8 cellular contexts compared by ENCODE assay signal in genomic region chr12:46369095-46369473, GRCh38. TPM values are rescaled to one million over a fixed set of nuclear protein-coding genes. Genes with fewer than 3 reads are reported as not detected.
A peak's percentile ranks its signal among the peaks of the same experiment; 100 is the strongest.
DNase-seq lines count a peak whose midpoint lies in the region; FAIRE-seq and TF ChIP-seq lines count a peak whose summit lies in the region.
"Had no signal": no experiment of that assay in that cellular context is flagged by ENCODE, and none has a peak within 500 bp of the region (broad histone marks: within the 10 kb centered on the region; RNA-seq: fewer than 3 reads in every experiment).

No MANE protein-coding gene starts in this region.

- 34 to 53% (median 34%) methylated on average over 4 of the region's 4 CpGs for WGBS in stomach, 5 donors

- H3K4me3 ChIP-seq in HUES6 (ENCODE audit: low read depth, low read length), result peak overlapping the region; percentile 81
- H3K4me3 ChIP-seq in keratinocyte (ENCODE audit: control insufficient read depth in 2 of 3, extremely low read depth in 1 of 3, insufficient read depth in 2 of 3, low read depth in 1 of 3, low read length in 3 of 3), result peak overlapping the region; percentile 70 to 100 (median 100)
- peak overlapping the region; percentile 94 to 100 (median 96) for H3K4me3 ChIP-seq in stomach

- dilution Hi-C loops in keratinocyte (cut with MboI; ENCODE audit: extremely low pct_ligation_motif_present, low sequenced_read_pairs), result no loop called here

- H3K4me1 ChIP-seq in HUES6 (ENCODE audit: control insufficient read depth, insufficient read depth, low read length) (peaks cover 23% of the 10 kb centered on the region), keratinocyte (ENCODE audit: control insufficient read depth, extremely low read depth, insufficient read depth, low read length) (peaks cover 56% of the 10 kb centered on the region), stomach (peaks cover 50 to 74% (median 68%) of the 10 kb centered on the region in 4 donors)

- no peak for FAIRE-seq in keratinocyte (lab: Jason Lieb, UNC)

- peak overlapping the region; percentile 30 for H3K9ac ChIP-seq in HUES6 (ENCODE audit: low read length)
- H3K9ac ChIP-seq in keratinocyte (ENCODE audit: control insufficient read depth, extremely low read depth, insufficient read depth, low read length), result peak overlapping the region; percentile 93

- H3K4me3 Mint-ChIP-seq in activated naive CD8-positive, alpha-beta T cell treated with anti-CD3 and anti-CD28 coated beads for 36 hours, result peak overlapping the region; percentile 95

- H3K79me2 ChIP-seq in keratinocyte (ENCODE audit: control insufficient read depth, insufficient read depth, low read length), result peaks cover 60% of the 10 kb centered on the region

- H3K27me3 ChIP-seq in HUES6 (ENCODE audit: control insufficient read depth, insufficient read depth, low read length), result peaks cover 2% of the 10 kb centered on the region; the same call in 1 of the 2 replicates
- no peaks in the 10 kb centered on the region for H3K27me3 ChIP-seq in keratinocyte (ENCODE audit: control insufficient read depth, extremely low read depth, insufficient read depth, low read length)
- H3K27me3 ChIP-seq in stomach, result no peaks in the 10 kb centered on the region

- peaks cover 43% of the 10 kb centered on the region for H4K20me1 ChIP-seq in keratinocyte (ENCODE audit: control insufficient read depth, extremely low read depth, insufficient read depth, low read length)

- H3K9me3 Mint-ChIP-seq in activated naive CD8-positive, alpha-beta T cell treated with anti-CD3 and anti-CD28 coated beads for 36 hours, result peaks cover 3% of the 10 kb centered on the region

- intact Hi-C loops in stomach (cut with DNase I; ENCODE audit: low total_unique reads), result no loop called here

- H3K4me1 Mint-ChIP-seq in activated naive CD8-positive, alpha-beta T cell treated with anti-CD3 and anti-CD28 coated beads for 36 hours, result peaks cover 62% of the 10 kb centered on the region

- peak overlapping the region; percentile 90 for H3K4me2 ChIP-seq in keratinocyte (ENCODE audit: control insufficient read depth, extremely low read depth, insufficient read depth, low read depth, low read length)

- H3K9me1 ChIP-seq in keratinocyte (ENCODE audit: control insufficient read depth, extremely low read depth, insufficient read depth, low read length), result no peaks in the 10 kb centered on the region

- H3K36me3 ChIP-seq in HUES6 (ENCODE audit: control insufficient read depth, insufficient read depth, low read length), result peaks cover 77% of the 10 kb centered on the region
- peaks cover 29 to 64% of the 10 kb centered on the region in 2 experiments for H3K36me3 ChIP-seq in keratinocyte (ENCODE audit: control insufficient read depth in 2 of 2, extremely low read depth in 1 of 2, insufficient read depth in 2 of 2, low read length in 2 of 2)
- H3K36me3 ChIP-seq in stomach, result peaks cover 62 to 71% (median 71%) of the 10 kb centered on the region in 4 donors

- DNase-seq in activated naive CD8-positive, alpha-beta T cell treated with anti-CD3 and anti-CD28 coated beads for 36 hours, result no peak
- DNase-seq in keratinocyte (ENCODE audit: low read depth, low spot score) (peak; percentile 13), stomach (no peak), NCI-H1436 treated with DMSO at 0.1 percent for 48 hours (lab: John Stamatoyannopoulos, UW) (no peak), erythroblast (lab: John Stamatoyannopoulos, UW) (no peak)
- DNase-seq in stimulated activated CD4-positive, alpha-beta T cell treated with anti-CD3 and anti-CD28 coated beads, Interleukin-4, amount 100 ng/mL, for 4 hours, result no peak
- DNase-seq: NCI-H1694 had no signal

- H3K36me3 Mint-ChIP-seq in activated naive CD8-positive, alpha-beta T cell treated with anti-CD3 and anti-CD28 coated beads for 36 hours, result peaks cover 73% of the 10 kb centered on the region

- TF ChIP-seq CTCF in keratinocyte (optimal IDR thresholded peaks at IDR 0.05 in 1 of 3, IDR thresholded peaks at IDR 0.05 in 1 of 3, conservative IDR thresholded peaks at IDR 0.05 in 1 of 3; ENCODE audit: extremely low read depth in 1 of 3, insufficient read depth in 2 of 3, low read length in 3 of 3) (no peak), stomach (IDR thresholded peaks at IDR 0.05) (no peak)

- H2AFZ ChIP-seq in keratinocyte (ENCODE audit: control insufficient read depth, low read length), result no peak overlapping the region

- H3K27me3 Mint-ChIP-seq in activated naive CD8-positive, alpha-beta T cell treated with anti-CD3 and anti-CD28 coated beads for 36 hours, result peaks cover 11% of the 10 kb centered on the region

- no peak for TF ChIP-seq EP300 in stomach (IDR thresholded peaks at IDR 0.05)

- no peaks in the 10 kb centered on the region for H3K9me3 ChIP-seq in HUES6 (ENCODE audit: control insufficient read depth, insufficient read depth, low read depth, low read length)
- no peaks in the 10 kb centered on the region for H3K9me3 ChIP-seq in keratinocyte (ENCODE audit: control insufficient read depth, low read depth, low read length)
- H3K9me3 ChIP-seq in stomach, result no peaks in the 10 kb centered on the region

- TF ChIP-seq POLR2A in stomach (IDR thresholded peaks at IDR 0.05), result no peak
- TF ChIP-seq POLR2A in erythroblast (IDR thresholded peaks at IDR 0.05; ENCODE audit: low read length), result no peak

- H3K27ac Mint-ChIP-seq in activated naive CD8-positive, alpha-beta T cell treated with anti-CD3 and anti-CD28 coated beads for 36 hours, result peak overlapping the region; percentile 82

- H3K27ac ChIP-seq in HUES6 (ENCODE audit: low read depth, low read length) (no peak overlapping the region), keratinocyte (ENCODE audit: control insufficient read depth, insufficient read depth, low read length) (peak overlapping the region; percentile 95), stomach (peak overlapping the region; percentile 40 to 100 (median 99))

RNA-seq across cellular contexts. Expression of gene SLC38A2, which starts 3.5 kb away (rescaled TPM):
- total RNA-seq in activated naive CD8-positive, alpha-beta T cell treated with anti-CD3 and anti-CD28 coated beads for 36 hours, result 100 to 1,000 TPM; 227 to 230 TPM
- 213 to 577 TPM (median 375 TPM) in 3 replicates for polyA plus RNA-seq in keratinocyte
- 528 TPM for polyA plus RNA-seq in keratinocyte (2011; ENCODE audit: low read depth)
- 64.1 and 143 TPM in 2 replicates for polyA plus RNA-seq in keratinocyte (2011; cell fraction: cytosol; rRNA removed)
- 720 and 1,040 TPM in 2 replicates for polyA plus RNA-seq in keratinocyte (2011; cell fraction: nucleus; rRNA removed)
- polyA plus RNA-seq in keratinocyte (2012; ENCODE audit: low replicate concordance), result 229 and 376 TPM in 2 replicates
- 238 to 790 TPM (median 512 TPM) in 3 replicates for polyA minus RNA-seq in keratinocyte
- polyA minus RNA-seq in keratinocyte (2011; cell fraction: cytosol; rRNA and poly(A)+ RNA removed), result 139 TPM
- polyA minus RNA-seq in keratinocyte (2011; cell fraction: nucleus; rRNA and poly(A)+ RNA removed), result 1,093 and 1,815 TPM in 2 replicates
- total RNA-seq in stomach, result 100 to 1,000 TPM; 141 to 716 (median 250) TPM
- 10 to 100 TPM; 26.6 to 88.6 (median 27.2) TPM for polyA plus RNA-seq in stomach
